ENCODE assay signal across 29 cellular contexts in the genomic region with DNA sequence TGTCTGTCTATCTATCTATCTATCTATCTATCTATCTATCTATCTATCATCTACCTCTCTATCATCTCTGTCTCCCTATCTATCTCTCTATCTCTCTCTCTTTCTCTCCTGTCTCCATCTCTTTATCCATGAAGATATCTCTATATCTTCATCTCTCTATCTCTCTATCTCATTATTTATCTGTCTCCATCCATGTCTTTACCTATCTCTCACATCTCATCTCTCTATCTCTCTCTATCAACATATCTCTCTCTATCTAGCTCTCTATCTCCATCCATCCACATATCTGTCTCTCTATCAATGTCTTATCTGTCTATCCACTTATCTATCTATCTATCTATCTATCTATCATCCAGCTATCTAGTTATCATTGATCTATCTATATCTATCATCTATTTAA.
A peak's percentile ranks its signal among the peaks of the same experiment; 100 is the strongest.
DNase-seq lines count a peak whose midpoint lies in the region; ATAC-seq, FAIRE-seq and TF ChIP-seq lines count a peak whose summit lies in the region.
"Had no signal": no experiment of that assay in that cellular context is flagged by ENCODE, and none has a peak within 500 bp of the region (broad histone marks: within the 10 kb centered on the region; RNA-seq: fewer than 3 reads in every experiment).

No MANE protein-coding gene starts in this region.

- no peak for TF ChIP-seq POLR2A in K562 (conservative IDR thresholded peaks at IDR 0.05)

- intact Hi-C loops in K562 (cut with micrococcal nuclease) = no loop called here
- intact Hi-C loops in kidney (cut with DNase I) = no loop called here

- no peaks in the 10 kb centered on the region for H3K79me2 ChIP-seq in K562 (ENCODE audit: control insufficient read depth, insufficient read depth, low read length)

- H3K27me3 ChIP-seq in K562 (ENCODE audit: control insufficient read depth in 2 of 2, insufficient read depth in 2 of 2, low read length in 2 of 2) = no peaks in the 10 kb centered on the region
- H3K27me3 ChIP-seq: BE2C; BLaER1; BLaER1 treated with 17β-estradiol and CSF1 and Interleukin-3, amounts not matched to agents 10 nM and 100 nM had no signal

- no peaks in the 10 kb centered on the region for H3K9me3 ChIP-seq in K562 (replicated peaks; ENCODE audit: control insufficient read depth, insufficient read depth, low read depth, low read length)
- H3K9me3 ChIP-seq in kidney (ENCODE audit: control insufficient read depth in 1 of 2, low read length in 2 of 2) = no peaks in the 10 kb centered on the region
- H3K9me3 ChIP-seq: A549, BE2C, Caco-2 had no signal

- TF ChIP-seq EP300 in K562 (IDR thresholded peaks at IDR 0.05; ENCODE audit: low read length) = no peak

- H3K9ac ChIP-seq in K562 (ENCODE audit: insufficient read depth in 1 of 2, low read depth in 2 of 2, low read length in 2 of 2) (no peak overlapping the region), kidney (ENCODE audit: low read length in 2 of 2) (no peak overlapping the region)
- H3K9ac ChIP-seq: BLaER1; BLaER1 treated with 17β-estradiol and CSF1 and Interleukin-3, amounts not matched to agents 10 nM and 100 nM had no signal

- H3K4me3 ChIP-seq in K562 (no peak overlapping the region), kidney (ENCODE audit: low read length in 2 of 2) (no peak overlapping the region)
- H3K4me3 ChIP-seq: A549; BLaER1; BLaER1 treated with 17β-estradiol and CSF1 and Interleukin-3, amounts not matched to agents 10 nM and 100 nM had no signal

- TF ChIP-seq CTCF in K562 (IDR thresholded peaks at IDR 0.05 in 2 of 3, conservative IDR thresholded peaks at IDR 0.05 in 1 of 3; ENCODE audit: insufficient read depth in 2 of 3, low read depth in 1 of 3, low read length in 3 of 3) (no peak), kidney (IDR thresholded peaks at IDR 0.05; ENCODE audit: borderline replicate concordance, extremely low read depth, insufficient read depth) (no peak)

- CTCF ChIA-PET in K562 (lab: Yijun Ruan, JAX; ENCODE audit: low intra/inter-chr PET ratio) = no interaction called here

- no peak for ATAC-seq in K562
- ATAC-seq: A549; CD8-positive, alpha-beta T cell had no signal

- no peak for TF ChIP-seq RAD21 in K562 (CRISPR knock-in tag; conservative IDR thresholded peaks at IDR 0.05 in 1 of 2, IDR thresholded peaks at IDR 0.05 in 1 of 2)

- no peak overlapping the region for H2AFZ ChIP-seq in K562 (ENCODE audit: low read depth, low read length)

- H3K27ac ChIP-seq in K562 (ENCODE audit: extremely low read depth, low read depth, low read length) (no peak overlapping the region), kidney (ENCODE audit: low read depth in 2 of 2, low read length in 2 of 2) (no peak overlapping the region)
- H3K27ac ChIP-seq: 22Rv1; A549; BLaER1; BLaER1 treated with 17β-estradiol and CSF1 and Interleukin-3, amounts not matched to agents 10 nM and 100 nM; C4-2B had no signal

- no TSS peak for BruUV-seq in K562 (replicated peaks; lab: Mats Ljungman, UMichigan)

- in situ Hi-C loops in K562 (cut with MboI) = no loop called here

- FAIRE-seq in K562 (lab: Jason Lieb, UNC) (no peak), kidney (lab: Jason Lieb, UNC) (no peak)
- FAIRE-seq: A204.1, A549, D721Med had no signal

- H4K20me1 ChIP-seq in K562 (replicated peaks; ENCODE audit: control insufficient read depth, insufficient read depth, low read length) = no peaks in the 10 kb centered on the region
- H4K20me1 ChIP-seq: BLaER1; BLaER1 treated with 17β-estradiol and CSF1 and Interleukin-3, amounts not matched to agents 10 nM and 100 nM had no signal

- POLR2A ChIA-PET in K562 (lab: Yijun Ruan, JAX) = no interaction called here

- H3K4me2 ChIP-seq in K562 (ENCODE audit: insufficient read depth, low read length) = no peak overlapping the region
- H3K4me2 ChIP-seq: A549; BLaER1; BLaER1 treated with 17β-estradiol and CSF1 and Interleukin-3, amounts not matched to agents 10 nM and 100 nM had no signal

- no peaks in the 10 kb centered on the region for H3K9me1 ChIP-seq in K562 (ENCODE audit: control insufficient read depth, insufficient read depth, low read length)

- no peak for DNase-seq in K562 (ENCODE audit: extremely low read depth in 1 of 4, low spot score in 3 of 4)
- no peak for DNase-seq in kidney
- DNase-seq: 8988T; ACHN; AML-193; BE2C; C1 segment of cervical spinal cord; Caco-2; Calu3; CD4-positive, alpha-beta memory T cell; CD4-positive, alpha-beta T cell; CD4-positive, CD25-positive, alpha-beta regulatory T cell; CD8-positive, alpha-beta memory T cell; COR-L47; DMS 273 treated with DMSO at 0.1 percent for 48 hours; DMS153; DMS53; DMS79; DMS79 treated with DMSO at 0.1 percent for 48 hours; DND-41; EL had no signal

- H3K36me3 ChIP-seq in K562 (ENCODE audit: control insufficient read depth, insufficient read depth, low read length) (no peaks in the 10 kb centered on the region), kidney (ENCODE audit: control insufficient read depth in 1 of 2, insufficient read depth in 2 of 2, low read length in 2 of 2) (no peaks in the 10 kb centered on the region)
- H3K36me3 ChIP-seq: BE2C; BLaER1; BLaER1 treated with 17β-estradiol and CSF1 and Interleukin-3, amounts not matched to agents 10 nM and 100 nM had no signal

- H3K4me1 ChIP-seq in K562 (replicated peaks in 1 of 2; ENCODE audit: control insufficient read depth in 2 of 2, insufficient read depth in 2 of 2, low read length in 2 of 2) = no peaks in the 10 kb centered on the region
- no peaks in the 10 kb centered on the region for H3K4me1 ChIP-seq in kidney (ENCODE audit: control insufficient read depth in 1 of 2, insufficient read depth in 1 of 2, low read depth in 1 of 2, low read length in 2 of 2)
- H3K4me1 ChIP-seq: A549; BE2C; BLaER1; BLaER1 treated with 17β-estradiol and CSF1 and Interleukin-3, amounts not matched to agents 10 nM and 100 nM; Caco-2 had no signal

TF ChIP-seq in K562, 482 proteins besides CTCF, POLR2A, EP300 and RAD21:
- TF ChIP-seq, protein P1, sequence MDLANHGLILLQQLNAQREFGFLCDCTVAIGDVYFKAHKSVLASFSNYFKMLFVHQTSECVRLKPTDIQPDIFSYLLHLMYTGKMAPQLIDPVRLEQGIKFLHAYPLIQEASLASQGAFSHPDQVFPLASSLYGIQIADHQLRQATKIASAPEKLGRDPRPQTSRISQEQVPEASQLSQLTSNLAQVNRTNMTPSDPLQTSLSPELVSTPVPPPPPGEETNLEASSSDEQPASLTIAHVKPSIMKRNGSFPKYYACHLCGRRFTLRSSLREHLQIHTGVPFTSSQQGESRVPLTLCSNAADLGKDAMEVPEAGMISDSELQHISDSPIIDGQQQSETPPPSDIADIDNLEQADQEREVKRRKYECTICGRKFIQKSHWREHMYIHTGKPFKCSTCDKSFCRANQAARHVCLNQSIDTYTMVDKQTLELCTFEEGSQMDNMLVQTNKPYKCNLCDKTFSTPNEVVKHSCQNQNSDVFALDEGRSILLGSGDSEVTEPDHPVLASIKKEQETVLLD (IDR thresholded peaks at IDR 0.05) = peak; percentile 57; the same call in 1 of the 2 replicates
- TF ChIP-seq DACH1 (IDR thresholded peaks at IDR 0.05; ENCODE audit: partially characterized antibody) (peak; percentile 73), MECOM (CRISPR knock-in tag; IDR thresholded peaks at IDR 0.05) (no peak)
